24 cellular contexts compared by ENCODE assay signal in genomic region chr11:47101452-47101851, GRCh38.
"Had no signal": no experiment of that assay in that cellular context is flagged by ENCODE, and none has a peak within 500 bp of the region (broad histone marks: within the 10 kb centered on the region; RNA-seq: fewer than 3 reads in every experiment).

No MANE protein-coding gene starts in this region.

- ATAC-seq: activated naive CD8-positive, alpha-beta T cell treated with anti-CD3 and anti-CD28 coated beads, Interleukin-2, amount 50 U/mL, for 24 hours; gastrocnemius medialis; heart right ventricle; natural killer cell had no signal

- H3K27ac Mint-ChIP-seq: activated naive CD4-positive, alpha-beta T cell treated with anti-CD3 and anti-CD28 coated beads for 36 hours; activated naive CD8-positive, alpha-beta T cell treated with anti-CD3 and anti-CD28 coated beads, Interleukin-2, amount 50 U/mL, for 24 hours; activated T-helper 2 cell treated with anti-CD3 and anti-CD28 coated beads, Interferon-gamma antibody, Interleukin-2, Interleukin-4, amounts not matched to agents 10 μg/mL and 5 μg/mL and 100 μg/mL, durations not matched to agents 14 hours and 24 hours and 36 hours; natural killer cell; progenitor cell of endocrine pancreas had no signal

- FAIRE-seq: bronchial epithelial cell, kidney, small intestine had no signal

- H3K36me3 ChIP-seq: ascending aorta, gastrocnemius medialis, heart right ventricle, left ventricle myocardium inferior, right atrium auricular region, tibial nerve, uterus had no signal

- H3K36me3 Mint-ChIP-seq: natural killer cell had no signal

- DNase-seq: activated CD4-positive, alpha-beta T cell treated with anti-CD3 and anti-CD28 coated beads for 1 hour; activated CD4-positive, alpha-beta T cell treated with anti-CD3 and anti-CD28 coated beads, Interleukin-2, amount 50 U/mL, for 4 hours; activated naive CD4-positive, alpha-beta T cell treated with anti-CD3 and anti-CD28 coated beads for 36 hours; activated naive CD8-positive, alpha-beta T cell treated with anti-CD3 and anti-CD28 coated beads, Interleukin-2, amount 50 U/mL, for 24 hours; gastrocnemius medialis; heart right ventricle; kidney; left ventricle myocardium inferior; natural killer cell; occipital lobe; small intestine; stimulated activated CD4-positive, alpha-beta T cell treated with anti-CD3 and anti-CD28 coated beads, Interleukin-4, amount 100 ng/mL, for 4 hours; stimulated activated CD8-positive, alpha-beta memory T cell treated with anti-CD3 and anti-CD28 coated beads, Interleukin-4, amount 100 ng/mL, for 48 hours; stimulated activated naive CD4-positive, alpha-beta T cell treated with Interleukin-2 at 50 U/mL for 16 hours; substantia nigra; T-helper 9 cell; uterus had no signal

- H3K4me3 ChIP-seq: ascending aorta, gastrocnemius medialis, heart right ventricle, left ventricle myocardium inferior, right atrium auricular region, tibial nerve, uterus had no signal

- H3K27me3 ChIP-seq: ascending aorta, gastrocnemius medialis, heart right ventricle, right atrium auricular region, tibial nerve, uterus had no signal

- H3K27ac ChIP-seq: ascending aorta, gastrocnemius medialis, heart right ventricle, left ventricle myocardium inferior, right atrium auricular region, tibial nerve, uterus, VCaP had no signal

- H3K27me3 Mint-ChIP-seq: activated naive CD8-positive, alpha-beta T cell treated with anti-CD3 and anti-CD28 coated beads, Interleukin-2, amount 50 U/mL, for 24 hours; progenitor cell of endocrine pancreas had no signal

- H3K9me3 Mint-ChIP-seq: activated naive CD4-positive, alpha-beta T cell treated with anti-CD3 and anti-CD28 coated beads for 36 hours; activated naive CD8-positive, alpha-beta T cell treated with anti-CD3 and anti-CD28 coated beads, Interleukin-2, amount 50 U/mL, for 24 hours; activated T-helper 2 cell treated with anti-CD3 and anti-CD28 coated beads, Interferon-gamma antibody, Interleukin-2, Interleukin-4, amounts not matched to agents 10 μg/mL and 5 μg/mL and 100 μg/mL, durations not matched to agents 14 hours and 24 hours and 36 hours; natural killer cell had no signal

- H3K4me3 Mint-ChIP-seq: activated naive CD4-positive, alpha-beta T cell treated with anti-CD3 and anti-CD28 coated beads for 36 hours; activated naive CD8-positive, alpha-beta T cell treated with anti-CD3 and anti-CD28 coated beads, Interleukin-2, amount 50 U/mL, for 24 hours; natural killer cell had no signal

- H3K4me1 ChIP-seq: ascending aorta, gastrocnemius medialis, heart right ventricle, right atrium auricular region, uterus had no signal

- H3K9me3 ChIP-seq: ascending aorta, gastrocnemius medialis, heart right ventricle, left ventricle myocardium inferior, right atrium auricular region, tibial nerve, uterus had no signal
